Comparison of ENCODE assay signal across 15 cellular contexts in genomic region chr12:47224563-47225133, GRCh38.
A peak's percentile ranks its signal among the peaks of the same experiment; 100 is the strongest.
DNase-seq lines count a peak whose midpoint lies in the region; ATAC-seq, FAIRE-seq and TF ChIP-seq lines count a peak whose summit lies in the region.
"Had no signal": no experiment of that assay in that cellular context is flagged by ENCODE, and none has a peak within 500 bp of the region (broad histone marks: within the 10 kb centered on the region; RNA-seq: fewer than 3 reads in every experiment).

No MANE protein-coding gene starts in this region.

- no peak for TF ChIP-seq RAD21 in A549 (conservative IDR thresholded peaks at IDR 0.05 in 1 of 2, IDR thresholded peaks at IDR 0.05 in 1 of 2)

- H3K4me3 Mint-ChIP-seq in CD8-positive, alpha-beta memory T cell, result peak overlapping the region; percentile 49 to 92 (median 77)
- no peak overlapping the region for H3K4me3 Mint-ChIP-seq in activated T-helper 1 cell treated with anti-CD3 and anti-CD28 coated beads, Interleukin-12 subunit alpha, Interleukin-12 subunit beta, Interleukin-2, Interleukin-4 antibody, amounts not matched to agents 30 ng/mL and 10 ng/mL and 1 ng/mL, durations not matched to agents 14 hours and 24 hours and 36 hours
- no peak overlapping the region for H3K4me3 Mint-ChIP-seq in memory B cell
- H3K4me3 Mint-ChIP-seq in MCF 10A (ENCODE audit: unreplicated experiment), result no peak overlapping the region

- POLR2A ChIA-PET in A549 (lab: Yijun Ruan, JAX) (interaction anchor here (0.6 to 6.8 kb wide), 8 partner anchors 12 to 429 kb away, joined by 3 to 90 read pairs (median 4); partner anchors contain the start of genes AMIGO2 and PCED1B), MCF 10A (lab: Yijun Ruan, JAX) (interaction anchor here (0.6 to 0.9 kb wide), 2 partner anchors 45 to 143 kb away, joined by 3 to 4 read pairs; no protein-coding TSS in a partner anchor)
- POLR2A ChIA-PET in CD8-positive, alpha-beta memory T cell (lab: Charles Lee), result interaction anchor here (0.9 kb wide), 1 partner anchor 8 kb away, joined by 3 read pairs; no protein-coding TSS in a partner anchor

- FAIRE-seq in A549 (lab: Jason Lieb, UNC), result peak; percentile 32
- FAIRE-seq: bronchial epithelial cell, HTR-8/SVneo had no signal

- peaks cover 23% of the 10 kb centered on the region for H3K36me3 ChIP-seq in CD8-positive, alpha-beta memory T cell (ENCODE audit: insufficient read depth, low read length)

- H3K4me1 Mint-ChIP-seq in CD8-positive, alpha-beta memory T cell, result peaks cover 75 to 89% (median 88%) of the 10 kb centered on the region in 3 donors
- peaks cover 62% of the 10 kb centered on the region for H3K4me1 Mint-ChIP-seq in activated T-helper 1 cell treated with anti-CD3 and anti-CD28 coated beads, Interleukin-12 subunit alpha, Interleukin-12 subunit beta, Interleukin-2, Interleukin-4 antibody, amounts not matched to agents 30 ng/mL and 10 ng/mL and 1 ng/mL, durations not matched to agents 14 hours and 24 hours and 36 hours (ENCODE audit: low read depth)
- H3K4me1 Mint-ChIP-seq in memory B cell (peaks cover 51% of the 10 kb centered on the region), MCF 10A (ENCODE audit: insufficient read depth, unreplicated experiment) (peaks cover 23% of the 10 kb centered on the region)

- WGBS in A549 (ENCODE audit: missing lambda C conversion rate), result 4% methylated on average over 17 of the region's 17 CpGs

- DNase-seq in A549 (ENCODE audit: low read depth in 1 of 2, low spot score in 1 of 2) (peak in 1 of 2 experiments; percentile 77), memory B cell (ENCODE audit: low spot score in 2 of 2) (no peak), erythroblast (lab: John Stamatoyannopoulos, UW) (no peak), MCF 10A (ENCODE audit: unreplicated experiment) (no peak)
- no peak for DNase-seq in CD8-positive, alpha-beta memory T cell
- DNase-seq in activated T-helper 1 cell treated with anti-CD3 and anti-CD28 coated beads, Interleukin-12 subunit alpha, Interleukin-12 subunit beta, Interleukin-2, Interleukin-4 antibody, amounts not matched to agents 30 ng/mL and 10 ng/mL and 1 ng/mL, durations not matched to agents 14 hours and 24 hours and 36 hours (ENCODE audit: low spot score), result no peak
- DNase-seq: foreskin fibroblast, NCI-H1048, NCI-H226, trophoblast cell had no signal

- no peaks in the 10 kb centered on the region for H3K27me3 Mint-ChIP-seq in CD8-positive, alpha-beta memory T cell
- no peaks in the 10 kb centered on the region for H3K27me3 Mint-ChIP-seq in activated T-helper 1 cell treated with anti-CD3 and anti-CD28 coated beads, Interleukin-12 subunit alpha, Interleukin-12 subunit beta, Interleukin-2, Interleukin-4 antibody, amounts not matched to agents 30 ng/mL and 10 ng/mL and 1 ng/mL, durations not matched to agents 14 hours and 24 hours and 36 hours (ENCODE audit: insufficient read depth)
- no peaks in the 10 kb centered on the region for H3K27me3 Mint-ChIP-seq in memory B cell
- no peaks in the 10 kb centered on the region for H3K27me3 Mint-ChIP-seq in MCF 10A (ENCODE audit: insufficient read depth, unreplicated experiment)

- TF ChIP-seq CTCF in A549 (IDR thresholded peaks at IDR 0.05), result no peak
- no peak for TF ChIP-seq CTCF in MCF 10A (IDR thresholded peaks at IDR 0.05; ENCODE audit: unreplicated experiment)

- no peaks in the 10 kb centered on the region for H3K27me3 ChIP-seq in CD8-positive, alpha-beta memory T cell (ENCODE audit: insufficient read depth, low read length, poor library complexity, severe bottlenecking)

- peak overlapping the region; percentile 44 for H3K4me3 ChIP-seq in A549
- H3K4me3 ChIP-seq in CD8-positive, alpha-beta memory T cell (ENCODE audit: low read length), result no peak overlapping the region

- no peak for TF ChIP-seq EP300 in A549 (IDR thresholded peaks at IDR 0.05)

- ATAC-seq in A549 (no peak), memory B cell (ENCODE audit: low read depth) (peak; percentile 26), HG03432 (IDR thresholded peaks at IDR 0.05; ENCODE audit: unreplicated experiment) (no peak)
- ATAC-seq: SK-N-SH treated with all-trans-retinoic acid at 6 μM for 48 hours had no signal

- peak overlapping the region; percentile 79 to 91 (median 86) for H3K27ac Mint-ChIP-seq in CD8-positive, alpha-beta memory T cell
- peak overlapping the region; percentile 24 for H3K27ac Mint-ChIP-seq in activated T-helper 1 cell treated with anti-CD3 and anti-CD28 coated beads, Interleukin-12 subunit alpha, Interleukin-12 subunit beta, Interleukin-2, Interleukin-4 antibody, amounts not matched to agents 30 ng/mL and 10 ng/mL and 1 ng/mL, durations not matched to agents 14 hours and 24 hours and 36 hours
- H3K27ac Mint-ChIP-seq in memory B cell (peak overlapping the region; percentile 88), MCF 10A (ENCODE audit: low read depth, unreplicated experiment) (no peak overlapping the region)

- H3K9me3 ChIP-seq in A549, result 0 out of 3 replicates have a peak, but pooled peaks cover 3% of the 10 kb centered on the region
- H3K9me3 ChIP-seq in CD8-positive, alpha-beta memory T cell (ENCODE audit: low read length), result no peaks in the 10 kb centered on the region

- H3K27ac ChIP-seq in A549, result peak overlapping the region; percentile 98 to 99
- no peak overlapping the region for H3K27ac ChIP-seq in CD8-positive, alpha-beta memory T cell (ENCODE audit: low read depth, low read length)
- H3K27ac ChIP-seq: C4-2B had no signal

- intact Hi-C loops in activated T-helper 1 cell treated with anti-CD3 and anti-CD28 coated beads, Interleukin-12 subunit alpha, Interleukin-12 subunit beta, Interleukin-2, Interleukin-4 antibody, amounts not matched to agents 30 ng/mL and 10 ng/mL and 1 ng/mL, durations not matched to agents 14 hours and 24 hours and 36 hours (cut with micrococcal nuclease), result no loop called here
- intact Hi-C loops in MCF 10A (cut with micrococcal nuclease), result no loop called here

- BruUV-seq in MCF 10A (replicated peaks; lab: Mats Ljungman, UMichigan), result no TSS peak

- peaks cover 9 to 72% (median 33%) of the 10 kb centered on the region in 3 donors for H3K36me3 Mint-ChIP-seq in CD8-positive, alpha-beta memory T cell
- H3K36me3 Mint-ChIP-seq in activated T-helper 1 cell treated with anti-CD3 and anti-CD28 coated beads, Interleukin-12 subunit alpha, Interleukin-12 subunit beta, Interleukin-2, Interleukin-4 antibody, amounts not matched to agents 30 ng/mL and 10 ng/mL and 1 ng/mL, durations not matched to agents 14 hours and 24 hours and 36 hours (ENCODE audit: low read depth), result peaks cover 58% of the 10 kb centered on the region
- peaks cover 32% of the 10 kb centered on the region for H3K36me3 Mint-ChIP-seq in memory B cell
- no peaks in the 10 kb centered on the region for H3K36me3 Mint-ChIP-seq in MCF 10A (ENCODE audit: insufficient read depth, unreplicated experiment)

- CTCF ChIA-PET in A549 (lab: Yijun Ruan, JAX), result interaction anchor here (1.0 to 1.5 kb wide), 6 partner anchors 20 to 190 kb away, joined by 3 to 4 read pairs (median 4); no protein-coding TSS in a partner anchor
- CTCF ChIA-PET in CD8-positive, alpha-beta memory T cell (lab: Charles Lee), result interaction anchor here (2.7 kb wide), 1 partner anchor 173 kb away, joined by 8 read pairs; no protein-coding TSS in a partner anchor
- CTCF ChIA-PET in MCF 10A (lab: Yijun Ruan, JAX), result no interaction called here

- peak overlapping the region; percentile 80 for H3K4me2 ChIP-seq in A549

- H3K9me3 Mint-ChIP-seq in CD8-positive, alpha-beta memory T cell, result no peaks in the 10 kb centered on the region
- no peaks in the 10 kb centered on the region for H3K9me3 Mint-ChIP-seq in activated T-helper 1 cell treated with anti-CD3 and anti-CD28 coated beads, Interleukin-12 subunit alpha, Interleukin-12 subunit beta, Interleukin-2, Interleukin-4 antibody, amounts not matched to agents 30 ng/mL and 10 ng/mL and 1 ng/mL, durations not matched to agents 14 hours and 24 hours and 36 hours
- H3K9me3 Mint-ChIP-seq in memory B cell (no peaks in the 10 kb centered on the region), MCF 10A (ENCODE audit: unreplicated experiment) (no peaks in the 10 kb centered on the region)

- TF ChIP-seq POLR2A in A549 (IDR thresholded peaks at IDR 0.05; ENCODE audit: low read length) (no peak), erythroblast (IDR thresholded peaks at IDR 0.05; ENCODE audit: low read length) (no peak)

- H3K4me1 ChIP-seq in A549, result peaks cover 83% of the 10 kb centered on the region
- H3K4me1 ChIP-seq in CD8-positive, alpha-beta memory T cell (ENCODE audit: insufficient read depth, low read length), result peaks cover 81% of the 10 kb centered on the region

TF ChIP-seq in A549, 52 proteins besides CTCF, POLR2A, EP300 and RAD21 (continues in another document):
- TF ChIP-seq FOSB (CRISPR knock-in tag; IDR thresholded peaks at IDR 0.05), result peak; percentile 55; the same call in 1 of the 2 replicates
- TF ChIP-seq, protein P1, sequence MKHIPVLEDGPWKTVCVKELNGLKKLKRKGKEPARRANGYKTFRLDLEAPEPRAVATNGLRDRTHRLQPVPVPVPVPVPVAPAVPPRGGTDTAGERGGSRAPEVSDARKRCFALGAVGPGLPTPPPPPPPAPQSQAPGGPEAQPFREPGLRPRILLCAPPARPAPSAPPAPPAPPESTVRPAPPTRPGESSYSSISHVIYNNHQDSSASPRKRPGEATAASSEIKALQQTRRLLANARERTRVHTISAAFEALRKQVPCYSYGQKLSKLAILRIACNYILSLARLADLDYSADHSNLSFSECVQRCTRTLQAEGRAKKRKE (CRISPR knock-in tag; IDR thresholded peaks at IDR 0.05; ENCODE audit: low read depth), result peak; percentile 36; the same call in 1 of the 2 replicates
- 0 out of 2 replicates have a peak, but pooled peaks have one; percentile 47 for TF ChIP-seq ZNF302 (CRISPR knock-in tag; IDR thresholded peaks at IDR 0.05)
- no peak for TF ChIP-seq MAZ (IDR thresholded peaks at IDR 0.05; ENCODE audit: borderline replicate concordance, low read depth, low read length)
- TF ChIP-seq KDM5A (IDR thresholded peaks at IDR 0.05), result no peak
- peak; percentile 69 for TF ChIP-seq HOXB13 (CRISPR knock-in tag; IDR thresholded peaks at IDR 0.05; ENCODE audit: low read depth)
- no peak for TF ChIP-seq HOXA7 (CRISPR knock-in tag; IDR thresholded peaks at IDR 0.05)
- TF ChIP-seq USF2 (IDR thresholded peaks at IDR 0.05), result peak; percentile 22; the same call in 1 of the 2 replicates
- no peak for TF ChIP-seq CHD2 (IDR thresholded peaks at IDR 0.05; ENCODE audit: low read length, partially characterized antibody)
- no peak for TF ChIP-seq CBX8 (IDR thresholded peaks at IDR 0.05)
- no peak for TF ChIP-seq HDAC2 (IDR thresholded peaks at IDR 0.05)
- TF ChIP-seq ZSCAN20 (CRISPR knock-in tag; IDR thresholded peaks at IDR 0.05), result no peak
- TF ChIP-seq JUNB (IDR thresholded peaks at IDR 0.05), result no peak

Comparison
In these comparisons a context has a peak if more than half of its experiments do, and no peak if none do; other contexts are left out.
1. H3K4me3 Mint-ChIP-seq: peak in CD8-positive, alpha-beta memory T cell (7 of 7); none in activated T-helper 1 cell treated with anti-CD3 and anti-CD28 coated beads, Interleukin-12 subunit alpha, Interleukin-12 subunit beta, Interleukin-2, Interleukin-4 antibody, amounts not matched to agents 30 ng/mL and 10 ng/mL and 1 ng/mL, durations not matched to agents 14 hours and 24 hours and 36 hours (single experiment), memory B cell (single experiment) and MCF 10A (single experiment).